Comparison of ENCODE assay signal across 10 cellular contexts in genomic region chr16:79768594-79768993, GRCh38.
DNase-seq lines count a peak whose midpoint lies in the region; ATAC-seq and TF ChIP-seq lines count a peak whose summit lies in the region.
"Had no signal": no experiment of that assay in that cellular context is flagged by ENCODE, and none has a peak within 500 bp of the region (broad histone marks: within the 10 kb centered on the region; RNA-seq: fewer than 3 reads in every experiment).

No MANE protein-coding gene starts in this region.

- H3K27ac ChIP-seq in KMS-11: peak overlapping the region; percentile 71
- peak overlapping the region; percentile 18 for H3K27ac ChIP-seq in mammary epithelial cell (ENCODE audit: insufficient read depth, low read depth, low read length)
- H3K27ac ChIP-seq in mesenchymal stem cell (ENCODE audit: low read length, poor library complexity, severe bottlenecking): peak overlapping the region; percentile 66
- H3K27ac ChIP-seq: SJCRH30 had no signal

- no peak overlapping the region for H4K8ac ChIP-seq in mesenchymal stem cell (ENCODE audit: low read length)

- WGBS in mammary epithelial cell (ENCODE audit: low coverage, missing lambda C conversion rate): 0% methylated on average over 1 of the region's 3 CpGs
- 90% methylated on average over 3 of the region's 3 CpGs for WGBS in mesenchymal stem cell

- H3K23ac ChIP-seq in mesenchymal stem cell (ENCODE audit: low read length in 2 of 2): no peak overlapping the region

- H3K27me3 ChIP-seq in KMS-11 (ENCODE audit: insufficient read depth, low read depth) (no peaks in the 10 kb centered on the region), mammary epithelial cell (ENCODE audit: insufficient read depth, low read length) (no peaks in the 10 kb centered on the region), mesenchymal stem cell (ENCODE audit: control insufficient read depth in 1 of 2, insufficient read depth in 1 of 2, low read length in 2 of 2) (no peaks in the 10 kb centered on the region)
- H3K27me3 ChIP-seq: SJCRH30 had no signal

- H3K4me3 ChIP-seq in KMS-11 (IDR thresholded peaks at IDR 0.05; ENCODE audit: insufficient read depth, low read depth, low read length): no peak overlapping the region
- H3K4me3 ChIP-seq in mammary epithelial cell (replicated peaks in 1 of 3; ENCODE audit: insufficient read depth in 1 of 3, low read depth in 2 of 3, low read length in 3 of 3): peak overlapping the region in 2 of 3 experiments; percentile 6 to 20
- H3K4me3 ChIP-seq in mesenchymal stem cell (ENCODE audit: insufficient read depth in 1 of 2, low read depth in 1 of 2, low read length in 2 of 2): peak overlapping the region in 1 of 2 experiments; percentile 74
- H3K4me3 ChIP-seq: SJCRH30 had no signal

- peak overlapping the region; percentile 64 for H3K9ac ChIP-seq in KMS-11
- peak overlapping the region; percentile 17 for H3K9ac ChIP-seq in mammary epithelial cell (ENCODE audit: insufficient read depth, low read length)
- H3K9ac ChIP-seq in mesenchymal stem cell (ENCODE audit: low read length): peak overlapping the region; percentile 86

- no TSS peak for BruUV-seq in mammary epithelial cell (replicated peaks; lab: Mats Ljungman, UMichigan)

- H3K9me3 ChIP-seq in mammary epithelial cell (replicated peaks; ENCODE audit: insufficient read depth, low read length) (no peaks in the 10 kb centered on the region), mesenchymal stem cell (ENCODE audit: control insufficient read depth, low read length) (no peaks in the 10 kb centered on the region)
- H3K9me3 ChIP-seq: SJCRH30 had no signal

- intact Hi-C loops in mammary epithelial cell (cut with micrococcal nuclease): loop anchor here (1.0 to 5.0 kb wide), 4 partner anchors 111 to 1646 kb away; no protein-coding TSS in a partner anchor

- H2AK5ac ChIP-seq in mesenchymal stem cell (ENCODE audit: low read length, severe bottlenecking): peak overlapping the region; percentile 61

- peak overlapping the region; percentile 68 for H2AFZ ChIP-seq in KMS-11 (ENCODE audit: low read depth)
- peak overlapping the region; percentile 94 for H2AFZ ChIP-seq in mammary epithelial cell (ENCODE audit: low read depth, low read length)
- H2AFZ ChIP-seq in mesenchymal stem cell (ENCODE audit: low read depth, low read length): no peak overlapping the region

- DNase-seq in mammary epithelial cell (peak; percentile 19), mesenchymal stem cell (no peak), superior temporal gyrus (ENCODE audit: extremely low spot score) (peak; percentile 45), NCI-H2171 (lab: John Stamatoyannopoulos, UW) (no peak)
- DNase-seq in effector CD8-positive, alpha-beta T cell (lab: John Stamatoyannopoulos, UW): no peak
- DNase-seq in activated CD8-positive, alpha-beta memory T cell treated with anti-CD3 and anti-CD28 coated beads, Interleukin-2, amount 50 U/mL, for 48 hours: no peak
- DNase-seq: activated effector memory CD4-positive, alpha-beta T cell treated with anti-CD3 and anti-CD28 coated beads, Interleukin-2, amount 50 U/mL, for 16 hours; SJCRH30 had no signal

- H3K18ac ChIP-seq in mesenchymal stem cell (ENCODE audit: low read depth in 1 of 2, low read length in 2 of 2): no peak overlapping the region

- CTCF ChIA-PET in mammary epithelial cell (lab: Charles Lee; ENCODE audit: low non-redundant PET): no interaction called here

- no peak overlapping the region for H2BK15ac ChIP-seq in mesenchymal stem cell (ENCODE audit: low read depth, poor library complexity, severe bottlenecking)

- in situ Hi-C loops in mammary epithelial cell (cut with MboI; ENCODE audit: low sequenced_read_pairs in 2 of 2): loop anchor here (10.0 to 25.0 kb wide), 3 partner anchors 156 to 1081 kb away; partner anchors contain the start of gene MAF (in 2 of the 2)

- H3K36me3 ChIP-seq in KMS-11 (ENCODE audit: insufficient read depth) (no peaks in the 10 kb centered on the region), mammary epithelial cell (ENCODE audit: insufficient read depth, low read length) (no peaks in the 10 kb centered on the region), mesenchymal stem cell (ENCODE audit: control insufficient read depth in 1 of 2, insufficient read depth in 2 of 2, low read depth in 1 of 2, low read length in 2 of 2) (no peaks in the 10 kb centered on the region)
- H3K36me3 ChIP-seq: SJCRH30 had no signal

- peaks cover 39% of the 10 kb centered on the region for H3K4me1 ChIP-seq in KMS-11 (ENCODE audit: low read depth, poor library complexity, severe bottlenecking)
- peaks cover 24% of the 10 kb centered on the region for H3K4me1 ChIP-seq in mammary epithelial cell (ENCODE audit: insufficient read depth, low read length)
- H3K4me1 ChIP-seq in mesenchymal stem cell (ENCODE audit: control insufficient read depth, insufficient read depth, low read depth, low read length): peaks cover 12% of the 10 kb centered on the region
- H3K4me1 ChIP-seq: SJCRH30 had no signal

- dilution Hi-C loops in mammary epithelial cell (cut with HindIII; ENCODE audit: low sequenced_read_pairs): no loop called here

- H4K91ac ChIP-seq in mesenchymal stem cell (ENCODE audit: low read length): peak overlapping the region; percentile 47

- no peak overlapping the region for H3K14ac ChIP-seq in mesenchymal stem cell (ENCODE audit: low read length in 2 of 2)

- H4K20me1 ChIP-seq in KMS-11 (ENCODE audit: insufficient read depth) (no peaks in the 10 kb centered on the region), mammary epithelial cell (ENCODE audit: insufficient read depth, low read length) (no peaks in the 10 kb centered on the region)

- H3K79me2 ChIP-seq in KMS-11 (ENCODE audit: insufficient read depth, low read depth): no peaks in the 10 kb centered on the region
- no peaks in the 10 kb centered on the region for H3K79me2 ChIP-seq in mammary epithelial cell (ENCODE audit: insufficient read depth, low read length)

- peak overlapping the region in 1 of 2 experiments; percentile 37 for H2BK12ac ChIP-seq in mesenchymal stem cell (ENCODE audit: low read length in 2 of 2)

- no peak overlapping the region for H2BK120ac ChIP-seq in mesenchymal stem cell (ENCODE audit: low read depth, low read length)

- no peaks in the 10 kb centered on the region for H3K79me1 ChIP-seq in mesenchymal stem cell (replicated peaks; ENCODE audit: low read length, poor library complexity, severe bottlenecking)

- ATAC-seq in HG03108 (IDR thresholded peaks at IDR 0.05; ENCODE audit: unreplicated experiment): no peak

- no peak overlapping the region for H3K4ac ChIP-seq in mesenchymal stem cell (ENCODE audit: low read depth in 1 of 2, low read length in 2 of 2)

- H3K4me2 ChIP-seq in KMS-11: peak overlapping the region; percentile 82
- H3K4me2 ChIP-seq in mammary epithelial cell (ENCODE audit: insufficient read depth, low read depth, low read length): peak overlapping the region; percentile 75
- no peak overlapping the region for H3K4me2 ChIP-seq in mesenchymal stem cell (ENCODE audit: low read length, poor library complexity, severe bottlenecking)

- no peak for TF ChIP-seq CTCF in KMS-11 (conservative IDR thresholded peaks at IDR 0.05; ENCODE audit: low read depth, low read length)
- TF ChIP-seq CTCF in mammary epithelial cell (conservative IDR thresholded peaks at IDR 0.05 in 1 of 2, IDR thresholded peaks at IDR 0.05 in 1 of 2; ENCODE audit: extremely low read depth in 1 of 2, insufficient read depth in 1 of 2, low read depth in 1 of 2, low read length in 2 of 2): no peak

- no peak overlapping the region for H2BK5ac ChIP-seq in mesenchymal stem cell (ENCODE audit: low read depth, low read length, poor library complexity, severe bottlenecking)

Comparison
In these comparisons a context has a peak if more than half of its experiments do, and no peak if none do; other contexts are left out.
1. H3K27ac ChIP-seq: peak in every context shown above with its lines; median percentile 71 in KMS-11; 66 in mesenchymal stem cell; 18 in mammary epithelial cell.
2. H3K9ac ChIP-seq: peak in every context shown above with its lines; median percentile 86 in mesenchymal stem cell; 64 in KMS-11; 17 in mammary epithelial cell.
3. DNase-seq: peak in mammary epithelial cell (single experiment) and superior temporal gyrus (single experiment); none in mesenchymal stem cell (single experiment), effector CD8-positive, alpha-beta T cell (single experiment), activated CD8-positive, alpha-beta memory T cell treated with anti-CD3 and anti-CD28 coated beads, Interleukin-2, amount 50 U/mL, for 48 hours (single experiment) and NCI-H2171 (single experiment).